8 cellular contexts compared by ENCODE assay signal in genomic region chrX:48539345-48540014, GRCh38. TPM values are rescaled to one million over a fixed set of nuclear protein-coding genes. Genes with fewer than 3 reads are reported as not detected.
DNase-seq lines count a peak whose midpoint lies in the region; ATAC-seq, FAIRE-seq and TF ChIP-seq lines count a peak whose summit lies in the region.

TBC1D25 (plus strand) TSS chrX:48539714; CDS start chrX:48539798, 84 bp downstream.

- no peak for FAIRE-seq in H54 (lab: Jason Lieb, UNC)

- H3K27me3 Mint-ChIP-seq in nephron progenitor cell (ENCODE audit: low read depth, poor library complexity), result peaks cover 2% of the 10 kb centered on the region
- no peaks in the 10 kb centered on the region for H3K27me3 Mint-ChIP-seq in stimulated activated naive CD8-positive, alpha-beta T cell treated with anti-CD3 and anti-CD28 coated beads, Interleukin-15, amount 100 ng/mL, for 72 hours

- peak; percentile 35; the same call in 1 of the 2 replicates for TF ChIP-seq POLR2A in H54 (IDR thresholded peaks at IDR 0.05; ENCODE audit: low read depth, low read length)

- TF ChIP-seq CTCF in fibroblast of the aortic adventitia (IDR thresholded peaks at IDR 0.05; ENCODE audit: insufficient read depth, low read length) (peak; percentile 33), nephron progenitor cell (IDR thresholded peaks at IDR 0.05) (no peak)

- H3K4me1 Mint-ChIP-seq in nephron progenitor cell, result peaks cover 11% of the 10 kb centered on the region
- peaks cover 18% of the 10 kb centered on the region for H3K4me1 Mint-ChIP-seq in stimulated activated naive CD8-positive, alpha-beta T cell treated with anti-CD3 and anti-CD28 coated beads, Interleukin-15, amount 100 ng/mL, for 72 hours

- peaks cover 35% of the 10 kb centered on the region for H3K36me3 Mint-ChIP-seq in nephron progenitor cell (ENCODE audit: low read depth)

- peak; percentile 90 for ATAC-seq in stimulated activated naive CD8-positive, alpha-beta T cell treated with anti-CD3 and anti-CD28 coated beads, Interleukin-15, amount 100 ng/mL, for 72 hours

- H3K4me3 Mint-ChIP-seq in nephron progenitor cell, result peak within 1 kb of the TSS; percentile 88
- peak within 1 kb of the TSS; percentile 93 to 94 for H3K4me3 Mint-ChIP-seq in stimulated activated naive CD8-positive, alpha-beta T cell treated with anti-CD3 and anti-CD28 coated beads, Interleukin-15, amount 100 ng/mL, for 72 hours

- peak within 1 kb of the TSS; percentile 71 for H3K27ac Mint-ChIP-seq in nephron progenitor cell
- peak within 1 kb of the TSS; percentile 96 to 97 for H3K27ac Mint-ChIP-seq in stimulated activated naive CD8-positive, alpha-beta T cell treated with anti-CD3 and anti-CD28 coated beads, Interleukin-15, amount 100 ng/mL, for 72 hours

- peak; percentile 97 for DNase-seq in ELR (ENCODE audit: low read depth)
- peak; percentile 30 for DNase-seq in H54 (ENCODE audit: insufficient read length, low spot score)
- DNase-seq in M059J (ENCODE audit: low read depth), result peak; percentile 97
- DNase-seq in SHP77 treated with DMSO at 0.1 percent for 48 hours (lab: John Stamatoyannopoulos, UW), result peak; percentile 81
- peak; percentile 98 for DNase-seq in activated effector memory CD4-positive, alpha-beta T cell treated with anti-CD3 and anti-CD28 coated beads, Interleukin-2, amount 50 U/mL, for 16 hours
- peak; percentile 97 for DNase-seq in fibroblast of the aortic adventitia (ENCODE audit: low read depth)
- peak; percentile 95 for DNase-seq in nephron progenitor cell
- peak; percentile 92 to 97 for DNase-seq in stimulated activated naive CD8-positive, alpha-beta T cell treated with anti-CD3 and anti-CD28 coated beads, Interleukin-15, amount 100 ng/mL, for 72 hours

- peak within 1 kb of the TSS; percentile 77 for H3K4me3 ChIP-seq in fibroblast of the aortic adventitia (ENCODE audit: low read depth, low read length)

- H3K9me3 Mint-ChIP-seq in nephron progenitor cell, result peaks cover 44% of the 10 kb centered on the region
- H3K9me3 Mint-ChIP-seq in stimulated activated naive CD8-positive, alpha-beta T cell treated with anti-CD3 and anti-CD28 coated beads, Interleukin-15, amount 100 ng/mL, for 72 hours, result no peaks in the 10 kb centered on the region

RNA-seq across cellular contexts. Expression of gene TBC1D25, which starts in this region (rescaled TPM):
- total RNA-seq in M059J (2014; rRNA removed; shearing (Covaris generic)), result 6.7 and 9.3 TPM in 2 replicates
- 8.0 and 10.1 TPM in 2 replicates for total RNA-seq in fibroblast of the aortic adventitia (ENCODE audit: low replicate concordance)

Comparison
In these comparisons a context has a peak if more than half of its experiments do, and no peak if none do; other contexts are left out.
1. Peak in every context shown above with its lines: DNase-seq, ATAC-seq and H3K4me3 ChIP-seq.
2. DNase-seq: peak in every context shown above with its lines; median percentile 98 in activated effector memory CD4-positive, alpha-beta T cell treated with anti-CD3 and anti-CD28 coated beads, Interleukin-2, amount 50 U/mL, for 16 hours; 97 in ELR; 97 in M059J; 97 in fibroblast of the aortic adventitia; 95 in nephron progenitor cell; 94 in stimulated activated naive CD8-positive, alpha-beta T cell treated with anti-CD3 and anti-CD28 coated beads, Interleukin-15, amount 100 ng/mL, for 72 hours; 81 in SHP77 treated with DMSO at 0.1 percent for 48 hours; 30 in H54.